ENCODE assay signal across 20 cellular contexts in the genomic region with DNA sequence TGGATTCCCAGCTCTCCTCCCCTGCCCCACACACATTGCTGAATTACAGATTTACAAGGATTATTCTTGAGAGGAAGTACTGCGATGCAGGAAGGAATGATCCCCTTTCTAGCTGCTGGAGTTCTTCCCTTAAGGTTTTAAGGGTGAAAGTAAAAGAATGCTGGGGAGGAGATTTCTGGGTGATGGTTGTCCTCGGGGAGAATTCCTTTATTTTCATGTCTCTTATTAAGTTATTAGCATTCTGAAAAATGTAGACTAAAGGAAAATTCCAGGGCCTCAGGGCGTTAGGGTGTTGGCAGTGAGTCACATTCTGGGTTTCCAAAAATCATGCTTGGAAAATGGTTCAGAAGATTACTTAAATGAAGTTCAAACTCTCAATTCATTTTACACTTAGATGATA. TPM values are rescaled to one million over a fixed set of nuclear protein-coding genes. Genes with fewer than 3 reads are reported as not detected.
DNase-seq lines count a peak whose midpoint lies in the region; ATAC-seq and TF ChIP-seq lines count a peak whose summit lies in the region.
"Had no signal": no experiment of that assay in that cellular context is flagged by ENCODE, and none has a peak within 500 bp of the region (broad histone marks: within the 10 kb centered on the region; RNA-seq: fewer than 3 reads in every experiment).

No MANE protein-coding gene starts in this region.

- H2AK5ac ChIP-seq in trophoblast cell (ENCODE audit: low read length): no peak overlapping the region

- no peak overlapping the region for H2BK12ac ChIP-seq in trophoblast cell (ENCODE audit: low read length)

- H3K4me3 ChIP-seq in SK-N-MC: peak overlapping the region; percentile 5; the same call in 1 of the 2 replicates
- no peak overlapping the region for H3K4me3 ChIP-seq in trophoblast cell (ENCODE audit: low read depth, low read length)
- H3K4me3 ChIP-seq in spleen: no peak overlapping the region
- H3K4me3 ChIP-seq: uterus had no signal

- no peak for TF ChIP-seq POLR2A in spleen (IDR thresholded peaks at IDR 0.05)

- H3K36me3 ChIP-seq in SK-N-MC (ENCODE audit: insufficient read depth, low read length) (no peaks in the 10 kb centered on the region), trophoblast cell (ENCODE audit: control insufficient read depth in 1 of 2, insufficient read depth in 2 of 2, low read length in 2 of 2) (no peaks in the 10 kb centered on the region), spleen (no peaks in the 10 kb centered on the region)
- H3K36me3 ChIP-seq: uterus, WERI-Rb-1 had no signal

- H2BK120ac ChIP-seq in trophoblast cell (ENCODE audit: insufficient read depth, low read length, poor library complexity): no peak overlapping the region

- no peaks in the 10 kb centered on the region for H3K79me2 ChIP-seq in trophoblast cell (ENCODE audit: control insufficient read depth, insufficient read depth, low read length, poor library complexity)

- no peak overlapping the region for H3K18ac ChIP-seq in trophoblast cell (ENCODE audit: low read length)

- H3K9ac ChIP-seq in SK-N-MC (ENCODE audit: insufficient read length) (no peak overlapping the region), trophoblast cell (ENCODE audit: low read length) (no peak overlapping the region)

- peaks cover 12 to 16% of the 10 kb centered on the region in 2 experiments for H3K4me1 ChIP-seq in trophoblast cell (ENCODE audit: control insufficient read depth in 1 of 2, insufficient read depth in 2 of 2, low read length in 2 of 2)
- peaks cover 0 to 19% (median 16%) of the 10 kb centered on the region in 6 donors for H3K4me1 ChIP-seq in spleen
- H3K4me1 ChIP-seq: uterus had no signal

- no peaks in the 10 kb centered on the region for H3K27me3 ChIP-seq in trophoblast cell (ENCODE audit: insufficient read depth, low read length)
- no peaks in the 10 kb centered on the region for H3K27me3 ChIP-seq in spleen (replicated peaks in 1 of 7)
- H3K27me3 ChIP-seq: uterus had no signal

- TF ChIP-seq CTCF in spleen (IDR thresholded peaks at IDR 0.05 in 8 of 11, conservative IDR thresholded peaks at IDR 0.05 in 3 of 11): no peak

- WGBS in trophoblast cell (ENCODE audit: extremely low coverage, insufficient coverage, insufficient read length): no CpG with 5 or more reads among the region's 3 CpGs
- 57 to 67% (median 61%) methylated on average over 3 of the region's 3 CpGs for WGBS in spleen, 5 donors

- no peak overlapping the region for H3K4ac ChIP-seq in trophoblast cell (ENCODE audit: low read depth, low read length)

- H3K9me3 ChIP-seq in SK-N-MC (ENCODE audit: low read depth, low read length) (no peaks in the 10 kb centered on the region), trophoblast cell (ENCODE audit: insufficient read depth, low read depth, low read length) (no peaks in the 10 kb centered on the region), spleen (peaks cover 0 to under 1% (median 0%) of the 10 kb centered on the region in 8 donors)
- H3K9me3 ChIP-seq: uterus had no signal

- peak overlapping the region; percentile 15; the same call in 1 of the 2 replicates for H3K27ac ChIP-seq in SK-N-MC
- H3K27ac ChIP-seq in trophoblast cell (ENCODE audit: low read depth, low read length): peak overlapping the region; percentile 1
- H3K27ac ChIP-seq in spleen: peak overlapping the region in 4 of 8 donors; percentile 4 to 41 (median 28)
- H3K27ac ChIP-seq: uterus, WERI-Rb-1 had no signal

- no peak for ATAC-seq in GM21825 (IDR thresholded peaks at IDR 0.05; ENCODE audit: unreplicated experiment)
- ATAC-seq: activated CD8-positive, alpha-beta T cell treated with anti-CD3 and anti-CD28 coated beads, Interleukin-2, amount 10 ng/mL, durations not matched to agents 7 days and 5 days; natural killer cell; Panc1 had no signal

- no peak overlapping the region for H4K12ac ChIP-seq in trophoblast cell (ENCODE audit: low read depth, low read length)

- peaks cover 6% of the 10 kb centered on the region for H3K79me1 ChIP-seq in trophoblast cell (ENCODE audit: low read length)

- H2AFZ ChIP-seq in trophoblast cell (ENCODE audit: insufficient read depth, low read length, poor library complexity): no peak overlapping the region

- no peak overlapping the region for H3K4me2 ChIP-seq in trophoblast cell (ENCODE audit: low read length)

- DNase-seq in EH (ENCODE audit: low read depth): peak; percentile 93
- DNase-seq in SK-N-MC (ENCODE audit: low read depth, low spot score): peak; percentile 96
- DNase-seq in fibroblast of gingiva (ENCODE audit: low read depth): peak; percentile 29
- peak; percentile 59 to 85 for DNase-seq in trophoblast cell
- no peak for DNase-seq in spleen
- DNase-seq in stimulated activated CD4-positive, alpha-beta T cell treated with anti-CD3 and anti-CD28 coated beads, Interleukin-4, amount 100 ng/mL, for 4 hours: no peak
- DNase-seq in LoVo (ENCODE audit: low spot score): no peak
- DNase-seq: activated CD8-positive, alpha-beta T cell treated with anti-CD3 and anti-CD28 coated beads, Interleukin-2, amount 10 ng/mL, durations not matched to agents 7 days and 5 days; activated naive CD8-positive, alpha-beta T cell treated with anti-CD3 and anti-CD28 coated beads, Interleukin-2, amount 10 ng/mL, durations not matched to agents 7 days and 5 days; AML-193; central memory CD4-positive, alpha-beta T cell; HCEC 1CT; MV-4-11; natural killer cell; NCI-H2107; NCI-H748 treated with DMSO at 0.1 percent for 48 hours; uterus; WERI-Rb-1 had no signal

- no peak overlapping the region for H4K91ac ChIP-seq in trophoblast cell (ENCODE audit: low read depth, low read length)

- H3K14ac ChIP-seq in trophoblast cell (ENCODE audit: low read length): no peak overlapping the region

- no peak overlapping the region for H4K8ac ChIP-seq in trophoblast cell (ENCODE audit: low read depth, low read length)

- H3K23ac ChIP-seq in trophoblast cell (ENCODE audit: low read length): no peak overlapping the region

- no peak overlapping the region for H2BK5ac ChIP-seq in trophoblast cell (ENCODE audit: low read depth, low read length, poor library complexity)

- intact Hi-C loops in spleen (cut with DNase I; ENCODE audit: low total_unique reads): no loop called here

RNA-seq across cellular contexts. Expression of a gene that starts 15.9 kb away (rescaled TPM):
- 6.9 TPM in 2 replicates for polyA plus RNA-seq in trophoblast cell (2013)
- 10 to 100 TPM; 13.4 to 18.6 (median 16.0) TPM for total RNA-seq in spleen
- polyA plus RNA-seq in spleen: 1 to 10 TPM; 5.0 to 8.5 (median 6.3) TPM

RNA-seq across cellular contexts. Expression of a gene that starts 45.6 kb away (rescaled TPM):
- 10.4 and 10.5 TPM in 2 replicates for polyA plus RNA-seq in trophoblast cell (2013)
- 10 to 100 TPM; 18.4 to 37.7 (median 23.8) TPM for total RNA-seq in spleen
- 10 to 100 TPM; 10.7 to 16.5 (median 11.1) TPM for polyA plus RNA-seq in spleen

Comparison
In these comparisons a context has a peak if more than half of its experiments do, and no peak if none do; other contexts are left out.
1. DNase-seq: peak in EH (single experiment), SK-N-MC (single experiment), fibroblast of gingiva (single experiment) and trophoblast cell (2 of 2); none in spleen (single experiment), stimulated activated CD4-positive, alpha-beta T cell treated with anti-CD3 and anti-CD28 coated beads, Interleukin-4, amount 100 ng/mL, for 4 hours (0 of 2) and LoVo (single experiment).